ENCODE assay signal across 1 cellular context in genomic region chr1:53957231-53957818, GRCh38.
TF ChIP-seq lines count a peak whose summit lies in the region.

No MANE protein-coding gene starts in this region.

TF ChIP-seq in HepG2, 621 proteins besides CTCF, POLR2A, EP300 and RAD21:
- TF ChIP-seq CENPBD1 (CRISPR knock-in tag; IDR thresholded peaks at IDR 0.05; ENCODE audit: borderline replicate concordance, low read depth): no peak
- no peak for TF ChIP-seq AGO1 (IDR thresholded peaks at IDR 0.05; ENCODE audit: low read depth, low read length, poor library complexity, severe bottlenecking)
- no peak for TF ChIP-seq HBP1 (CRISPR knock-in tag; IDR thresholded peaks at IDR 0.05; ENCODE audit: low read depth)
- TF ChIP-seq ZNF24 (IDR thresholded peaks at IDR 0.05): no peak
- no peak for TF ChIP-seq HOXA3 (CRISPR knock-in tag; IDR thresholded peaks at IDR 0.05)
- TF ChIP-seq SAP130 (CRISPR knock-in tag; IDR thresholded peaks at IDR 0.05; ENCODE audit: low read depth): peak; percentile 35; the same call in 1 of the 2 replicates
- no peak for TF ChIP-seq FOXC1 (CRISPR knock-in tag; IDR thresholded peaks at IDR 0.05; ENCODE audit: borderline replicate concordance)
- no peak for TF ChIP-seq ZNF746 (CRISPR knock-in tag; IDR thresholded peaks at IDR 0.05)
- no peak for TF ChIP-seq ZNF337 (CRISPR knock-in tag; IDR thresholded peaks at IDR 0.05; ENCODE audit: borderline replicate concordance, low read depth)
- no peak for TF ChIP-seq RNF219 (CRISPR knock-in tag; IDR thresholded peaks at IDR 0.05)
- 0 out of 2 replicates have a peak, but pooled peaks have one; percentile 64 for TF ChIP-seq ATF3 (CRISPR knock-in tag; IDR thresholded peaks at IDR 0.05)
- no peak for TF ChIP-seq TOE1 (CRISPR knock-in tag; IDR thresholded peaks at IDR 0.05)
- TF ChIP-seq MED13 (CRISPR knock-in tag; IDR thresholded peaks at IDR 0.05): no peak
- TF ChIP-seq ARID5B (CRISPR knock-in tag; IDR thresholded peaks at IDR 0.05): 0 out of 2 replicates have a peak, but pooled peaks have one; percentile 8
- 0 out of 2 replicates have a peak, but pooled peaks have one; percentile 18 for TF ChIP-seq ELF3 (CRISPR knock-in tag; IDR thresholded peaks at IDR 0.05)
- no peak for TF ChIP-seq AFF4 (CRISPR knock-in tag; IDR thresholded peaks at IDR 0.05)
- TF ChIP-seq ZNF225 (CRISPR knock-in tag; IDR thresholded peaks at IDR 0.05): no peak
- TF ChIP-seq ZFP90 (CRISPR knock-in tag; IDR thresholded peaks at IDR 0.05; ENCODE audit: borderline replicate concordance): no peak
- no peak for TF ChIP-seq ZNF329 (CRISPR knock-in tag; IDR thresholded peaks at IDR 0.05; ENCODE audit: low read depth)
- no peak for TF ChIP-seq ZFP36 (IDR thresholded peaks at IDR 0.05; ENCODE audit: borderline replicate concordance, low read depth, low read length, partially characterized antibody)
- peak; percentile 82 for TF ChIP-seq TEAD3 (CRISPR knock-in tag; optimal IDR thresholded peaks at IDR 0.05; ENCODE audit: borderline replicate concordance)
- TF ChIP-seq ZNF691 (CRISPR knock-in tag; IDR thresholded peaks at IDR 0.05; ENCODE audit: borderline replicate concordance, low read depth): no peak
- TF ChIP-seq ZNF564 (CRISPR knock-in tag; IDR thresholded peaks at IDR 0.05): no peak
- 0 out of 2 replicates have a peak, but pooled peaks have one; percentile 37 for TF ChIP-seq KAT8 (CRISPR knock-in tag; IDR thresholded peaks at IDR 0.05)
- TF ChIP-seq ETV5 (CRISPR knock-in tag; IDR thresholded peaks at IDR 0.05; ENCODE audit: borderline replicate concordance): peak; percentile 53; the same call in 1 of the 2 replicates
- 0 out of 2 replicates have a peak, but pooled peaks have one; percentile 18 for TF ChIP-seq THRA (CRISPR knock-in tag; IDR thresholded peaks at IDR 0.05; ENCODE audit: borderline replicate concordance)
- TF ChIP-seq IKZF1 (IDR thresholded peaks at IDR 0.05): no peak
- no peak for TF ChIP-seq SRY (CRISPR knock-in tag; IDR thresholded peaks at IDR 0.05)
